ENCODE assay signal across 20 cellular contexts in the genomic region with DNA sequence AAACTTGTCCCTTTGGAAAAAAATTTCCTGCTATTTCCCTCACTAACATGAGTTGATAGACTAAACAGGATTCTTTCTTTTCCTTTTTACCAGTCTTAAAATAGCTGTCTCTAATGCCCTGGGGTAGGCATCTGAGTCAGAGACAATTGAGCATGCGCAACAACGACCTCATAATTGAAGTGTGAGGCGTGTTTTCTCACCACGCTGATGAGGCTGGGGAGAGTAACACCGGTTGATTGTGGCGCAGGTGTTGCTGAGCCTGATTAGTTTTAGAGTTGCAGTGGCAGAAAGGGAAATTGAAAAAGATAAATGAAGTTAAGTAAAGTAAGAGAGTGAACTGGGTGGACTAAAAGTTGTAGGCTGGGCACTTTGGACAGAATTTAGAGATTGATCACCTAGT.
DNase-seq lines count a peak whose midpoint lies in the region; ATAC-seq, FAIRE-seq and TF ChIP-seq lines count a peak whose summit lies in the region.
"Had no signal": no experiment of that assay in that cellular context is flagged by ENCODE, and none has a peak within 500 bp of the region (broad histone marks: within the 10 kb centered on the region; RNA-seq: fewer than 3 reads in every experiment).

No MANE protein-coding gene starts in this region.

- no peak overlapping the region for H3K27ac Mint-ChIP-seq in activated naive CD8-positive, alpha-beta T cell treated with anti-CD3 and anti-CD28 coated beads for 36 hours
- H3K27ac Mint-ChIP-seq in activated naive CD8-positive, alpha-beta T cell treated with anti-CD3 and anti-CD28 coated beads, Interleukin-2, amount 50 U/mL, for 24 hours: no peak overlapping the region
- H3K27ac Mint-ChIP-seq: H9 had no signal

- peak; percentile 0 for DNase-seq in activated naive CD8-positive, alpha-beta T cell treated with anti-CD3 and anti-CD28 coated beads for 36 hours
- DNase-seq in activated naive CD8-positive, alpha-beta T cell treated with anti-CD3 and anti-CD28 coated beads, Interleukin-2, amount 50 U/mL, for 24 hours: no peak
- no peak for DNase-seq in GM12878 (ENCODE audit: low read depth, low spot score)
- peak; percentile 26 for DNase-seq in kidney tubule cell (ENCODE audit: low spot score)
- no peak for DNase-seq in NCI-H146 treated with DMSO at 0.1 percent for 48 hours (lab: John Stamatoyannopoulos, UW; ENCODE audit: unreplicated experiment)
- no peak for DNase-seq in cortex of kidney (lab: John Stamatoyannopoulos, UW)
- DNase-seq: ACHN, C1 segment of cervical spinal cord, DND-41, H9, NCI-H1048, NCI-H146, NCI-H2227 treated with DMSO at 0.1 percent for 48 hours, NCI-H510A treated with DMSO at 0.1 percent for 48 hours, Right ventricle myocardium superior, SW 1271 had no signal

- intact Hi-C loops in GM12878 (cut with micrococcal nuclease; ENCODE audit: unreplicated experiment): no loop called here

- no peak for ATAC-seq in activated naive CD8-positive, alpha-beta T cell treated with anti-CD3 and anti-CD28 coated beads, Interleukin-2, amount 50 U/mL, for 24 hours
- ATAC-seq in GM12878: peak; percentile 45; the same call in 1 of the 3 replicates
- no peak for ATAC-seq in GM18907 (IDR thresholded peaks at IDR 0.05; ENCODE audit: unreplicated experiment)
- ATAC-seq: Panc1 had no signal

- FAIRE-seq in GM12878 (lab: Jason Lieb, UNC): no peak
- FAIRE-seq: D721Med had no signal

- SMC1A ChIA-PET in GM12878 (lab: Charles Lee; ENCODE audit: uncharacterized antibody, unreplicated experiment): interaction anchor here (1.0 to 1.1 kb wide), 2 partner anchors 11 kb away, joined by 3 to 4 read pairs; no protein-coding TSS in a partner anchor

- TF ChIP-seq EP300 in GM12878 (IDR thresholded peaks at IDR 0.05; ENCODE audit: borderline replicate concordance in 1 of 2, control insufficient read depth in 1 of 2, low read depth in 2 of 2, low read length in 2 of 2): no peak

- H3K9me3 ChIP-seq in GM12878 (replicated peaks; ENCODE audit: control insufficient read depth, insufficient read depth, low read length): no peaks in the 10 kb centered on the region

- no peaks in the 10 kb centered on the region for H3K4me1 ChIP-seq in GM12878 (ENCODE audit: control insufficient read depth, insufficient read depth, low read length)

- CTCF ChIA-PET in GM12878 (lab: Yijun Ruan, JAX): no interaction called here

- no peak for TF ChIP-seq CTCF in GM12878 (IDR thresholded peaks at IDR 0.05 in 2 of 3, conservative IDR thresholded peaks at IDR 0.05 in 1 of 3; ENCODE audit: control insufficient read depth in 2 of 3, extremely low read depth in 1 of 3, insufficient read depth in 1 of 3, low read depth in 3 of 3, low read length in 3 of 3)

- 13% methylated on average over 6 of the region's 6 CpGs for WGBS in GM12878 (ENCODE audit: insufficient coverage, insufficient replicate concordance, low lambda C conversion rate, missing lambda C conversion rate)

- H3K9me3 Mint-ChIP-seq in activated naive CD8-positive, alpha-beta T cell treated with anti-CD3 and anti-CD28 coated beads for 36 hours: no peaks in the 10 kb centered on the region
- no peaks in the 10 kb centered on the region for H3K9me3 Mint-ChIP-seq in activated naive CD8-positive, alpha-beta T cell treated with anti-CD3 and anti-CD28 coated beads, Interleukin-2, amount 50 U/mL, for 24 hours
- H3K9me3 Mint-ChIP-seq: H9 had no signal

- H3K79me2 ChIP-seq in GM12878 (ENCODE audit: control insufficient read depth, insufficient read depth, low read length): no peaks in the 10 kb centered on the region

- RAD21 ChIA-PET in GM12878 (lab: Charles Lee; ENCODE audit: unreplicated experiment): no interaction called here

- no peaks in the 10 kb centered on the region for H3K36me3 ChIP-seq in GM12878 (ENCODE audit: control insufficient read depth in 2 of 2, insufficient read depth in 2 of 2, low read length in 1 of 2)

- H3K4me2 ChIP-seq in GM12878 (ENCODE audit: control insufficient read depth, insufficient read depth): no peak overlapping the region
- H3K4me2 ChIP-seq: KMS-11 had no signal

- H3K4me3 ChIP-seq in GM12878: no peak overlapping the region

- H3K27ac ChIP-seq in GM12878 (ENCODE audit: control insufficient read depth, insufficient read depth): no peak overlapping the region
- H3K27ac ChIP-seq: KMS-11 had no signal

- H3K9ac ChIP-seq in GM12878 (ENCODE audit: control insufficient read depth, insufficient read depth, low read length): no peak overlapping the region
- H3K9ac ChIP-seq: KMS-11 had no signal

- no peaks in the 10 kb centered on the region for H3K27me3 ChIP-seq in GM12878 (replicated peaks in 1 of 2; ENCODE audit: control insufficient read depth in 2 of 2, insufficient read depth in 2 of 2, low read length in 1 of 2)

- H3K27me3 Mint-ChIP-seq in activated naive CD8-positive, alpha-beta T cell treated with anti-CD3 and anti-CD28 coated beads for 36 hours: no peaks in the 10 kb centered on the region
- H3K27me3 Mint-ChIP-seq in activated naive CD8-positive, alpha-beta T cell treated with anti-CD3 and anti-CD28 coated beads, Interleukin-2, amount 50 U/mL, for 24 hours: peaks cover 9% of the 10 kb centered on the region

- no peaks in the 10 kb centered on the region for H3K4me1 Mint-ChIP-seq in activated naive CD8-positive, alpha-beta T cell treated with anti-CD3 and anti-CD28 coated beads for 36 hours
- no peaks in the 10 kb centered on the region for H3K4me1 Mint-ChIP-seq in activated naive CD8-positive, alpha-beta T cell treated with anti-CD3 and anti-CD28 coated beads, Interleukin-2, amount 50 U/mL, for 24 hours
- H3K4me1 Mint-ChIP-seq: H9 had no signal

- TF ChIP-seq RAD21 in GM12878 (IDR thresholded peaks at IDR 0.05; ENCODE audit: insufficient read depth, low read depth, low read length): no peak

- TF ChIP-seq POLR2A in GM12878 (IDR thresholded peaks at IDR 0.05; ENCODE audit: low read depth, low read length): no peak

- no peak overlapping the region for H3K4me3 Mint-ChIP-seq in activated naive CD8-positive, alpha-beta T cell treated with anti-CD3 and anti-CD28 coated beads for 36 hours
- H3K4me3 Mint-ChIP-seq in activated naive CD8-positive, alpha-beta T cell treated with anti-CD3 and anti-CD28 coated beads, Interleukin-2, amount 50 U/mL, for 24 hours: no peak overlapping the region
- H3K4me3 Mint-ChIP-seq: H9 had no signal

- POLR2A ChIA-PET in GM12878 (lab: Charles Lee): no interaction called here

- no peaks in the 10 kb centered on the region for H3K36me3 Mint-ChIP-seq in activated naive CD8-positive, alpha-beta T cell treated with anti-CD3 and anti-CD28 coated beads for 36 hours
- peaks cover 2% of the 10 kb centered on the region for H3K36me3 Mint-ChIP-seq in activated naive CD8-positive, alpha-beta T cell treated with anti-CD3 and anti-CD28 coated beads, Interleukin-2, amount 50 U/mL, for 24 hours (ENCODE audit: low read depth)

- H2AFZ ChIP-seq in GM12878 (ENCODE audit: control insufficient read depth, low read depth, low read length): no peak overlapping the region

- in situ Hi-C loops in GM12878 (cut with MboI): no loop called here

- BruUV-seq in GM12878 (replicated peaks; lab: Mats Ljungman, UMichigan): no TSS peak

- no peaks in the 10 kb centered on the region for H4K20me1 ChIP-seq in GM12878 (ENCODE audit: control insufficient read depth, insufficient read depth)

TF ChIP-seq in GM12878, 131 proteins besides CTCF, POLR2A, EP300 and RAD21 (continues in another document):
- TF ChIP-seq, protein P1, sequence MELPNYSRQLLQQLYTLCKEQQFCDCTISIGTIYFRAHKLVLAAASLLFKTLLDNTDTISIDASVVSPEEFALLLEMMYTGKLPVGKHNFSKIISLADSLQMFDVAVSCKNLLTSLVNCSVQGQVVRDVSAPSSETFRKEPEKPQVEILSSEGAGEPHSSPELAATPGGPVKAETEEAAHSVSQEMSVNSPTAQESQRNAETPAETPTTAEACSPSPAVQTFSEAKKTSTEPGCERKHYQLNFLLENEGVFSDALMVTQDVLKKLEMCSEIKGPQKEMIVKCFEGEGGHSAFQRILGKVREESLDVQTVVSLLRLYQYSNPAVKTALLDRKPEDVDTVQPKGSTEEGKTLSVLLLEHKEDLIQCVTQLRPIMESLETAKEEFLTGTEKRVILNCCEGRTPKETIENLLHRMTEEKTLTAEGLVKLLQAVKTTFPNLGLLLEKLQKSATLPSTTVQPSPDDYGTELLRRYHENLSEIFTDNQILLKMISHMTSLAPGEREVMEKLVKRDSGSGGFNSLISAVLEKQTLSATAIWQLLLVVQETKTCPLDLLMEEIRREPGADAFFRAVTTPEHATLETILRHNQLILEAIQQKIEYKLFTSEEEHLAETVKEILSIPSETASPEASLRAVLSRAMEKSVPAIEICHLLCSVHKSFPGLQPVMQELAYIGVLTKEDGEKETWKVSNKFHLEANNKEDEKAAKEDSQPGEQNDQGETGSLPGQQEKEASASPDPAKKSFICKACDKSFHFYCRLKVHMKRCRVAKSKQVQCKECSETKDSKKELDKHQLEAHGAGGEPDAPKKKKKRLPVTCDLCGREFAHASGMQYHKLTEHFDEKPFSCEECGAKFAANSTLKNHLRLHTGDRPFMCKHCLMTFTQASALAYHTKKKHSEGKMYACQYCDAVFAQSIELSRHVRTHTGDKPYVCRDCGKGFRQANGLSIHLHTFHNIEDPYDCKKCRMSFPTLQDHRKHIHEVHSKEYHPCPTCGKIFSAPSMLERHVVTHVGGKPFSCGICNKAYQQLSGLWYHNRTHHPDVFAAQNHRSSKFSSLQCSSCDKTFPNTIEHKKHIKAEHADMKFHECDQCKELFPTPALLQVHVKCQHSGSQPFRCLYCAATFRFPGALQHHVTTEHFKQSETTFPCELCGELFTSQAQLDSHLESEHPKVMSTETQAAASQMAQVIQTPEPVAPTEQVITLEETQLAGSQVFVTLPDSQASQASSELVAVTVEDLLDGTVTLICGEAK (IDR thresholded peaks at IDR 0.05; ENCODE audit: borderline replicate concordance): no peak
- TF ChIP-seq POU2F2 (IDR thresholded peaks at IDR 0.05; ENCODE audit: borderline replicate concordance, low read depth, low read length) (no peak), ZNF217 (IDR thresholded peaks at IDR 0.05) (no peak), ASH2L (IDR thresholded peaks at IDR 0.05; ENCODE audit: borderline replicate concordance, low read depth) (no peak)
- TF ChIP-seq, protein P2, sequence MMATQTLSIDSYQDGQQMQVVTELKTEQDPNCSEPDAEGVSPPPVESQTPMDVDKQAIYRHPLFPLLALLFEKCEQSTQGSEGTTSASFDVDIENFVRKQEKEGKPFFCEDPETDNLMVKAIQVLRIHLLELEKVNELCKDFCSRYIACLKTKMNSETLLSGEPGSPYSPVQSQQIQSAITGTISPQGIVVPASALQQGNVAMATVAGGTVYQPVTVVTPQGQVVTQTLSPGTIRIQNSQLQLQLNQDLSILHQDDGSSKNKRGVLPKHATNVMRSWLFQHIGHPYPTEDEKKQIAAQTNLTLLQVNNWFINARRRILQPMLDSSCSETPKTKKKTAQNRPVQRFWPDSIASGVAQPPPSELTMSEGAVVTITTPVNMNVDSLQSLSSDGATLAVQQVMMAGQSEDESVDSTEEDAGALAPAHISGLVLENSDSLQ (IDR thresholded peaks at IDR 0.05): no peak

Comparison
In these comparisons a context has a peak if more than half of its experiments do, and no peak if none do; other contexts are left out.
1. DNase-seq: peak in activated naive CD8-positive, alpha-beta T cell treated with anti-CD3 and anti-CD28 coated beads for 36 hours (single experiment) and kidney tubule cell (single experiment); none in activated naive CD8-positive, alpha-beta T cell treated with anti-CD3 and anti-CD28 coated beads, Interleukin-2, amount 50 U/mL, for 24 hours (single experiment), GM12878 (single experiment), NCI-H146 treated with DMSO at 0.1 percent for 48 hours (single experiment) and cortex of kidney (single experiment).